1 cellular context compared by ENCODE assay signal in genomic region chr2:127384529-127384928, GRCh38.
TF ChIP-seq lines count a peak whose summit lies in the region.

No MANE protein-coding gene starts in this region.

TF ChIP-seq in A549, 52 proteins besides CTCF, POLR2A, EP300 and RAD21 (continued from another document):
- TF ChIP-seq MAX (IDR thresholded peaks at IDR 0.05) = no peak
